Comparison of ENCODE assay signal across 8 cellular contexts in genomic region chr3:24495334-24495994, GRCh38. TPM values are rescaled to one million over a fixed set of nuclear protein-coding genes. Genes with fewer than 3 reads are reported as not detected.
A peak's percentile ranks its signal among the peaks of the same experiment; 100 is the strongest.
DNase-seq lines count a peak whose midpoint lies in the region; ATAC-seq and TF ChIP-seq lines count a peak whose summit lies in the region.

No MANE protein-coding gene starts in this region.

- POLR2A ChIA-PET in BJ (lab: Charles Lee): no interaction called here

- peaks cover 10 to 52% (median 27%) of the 10 kb centered on the region in 4 donors for H3K4me1 ChIP-seq in stomach

- CTCF ChIA-PET in BJ (lab: Yijun Ruan, JAX): interaction anchor here (0.7 to 3.4 kb wide), 4 partner anchors 26 to 258 kb away, joined by 3 to 14 read pairs (median 4); no protein-coding TSS in a partner anchor

- H3K27ac ChIP-seq in stomach: peak overlapping the region; percentile 91 to 97 (median 95)

- intact Hi-C loops in left colon (cut with DNase I, micrococcal nuclease) (loop anchor here in 1 of 2 donors (10.0 kb wide), 1 partner anchor 131 kb away; no protein-coding TSS in a partner anchor), stomach (cut with DNase I; ENCODE audit: low total_unique reads) (no loop called here)

- 4 to 11% (median 5%) methylated on average over 24 to 61 of the region's 61 CpGs for WGBS in stomach, 5 donors

- TF ChIP-seq CTCF in BJ (IDR thresholded peaks at IDR 0.05; ENCODE audit: insufficient read depth, low read depth, low read length): no peak
- TF ChIP-seq CTCF in cardiac fibroblast (IDR thresholded peaks at IDR 0.05; ENCODE audit: low read depth, low read length): no peak
- TF ChIP-seq CTCF in stomach (IDR thresholded peaks at IDR 0.05): peak in 2 of 7 experiments; percentile 11 to 13
- no peak for TF ChIP-seq CTCF in GM10266 (IDR thresholded peaks at IDR 0.05; ENCODE audit: control insufficient read depth, insufficient read depth, low read depth, missing control alignments)

- H3K4me3 ChIP-seq in BJ (ENCODE audit: low read depth, low read length) (peak overlapping the region; percentile 55), cardiac fibroblast (replicated peaks in 1 of 2; ENCODE audit: low read depth in 2 of 2, low read length in 2 of 2) (peak overlapping the region; percentile 45 to 63), stomach (peak overlapping the region; percentile 60 to 83 (median 68))

- no peak for TF ChIP-seq EP300 in stomach (IDR thresholded peaks at IDR 0.05)

- H3K27me3 ChIP-seq in BJ (ENCODE audit: control insufficient read depth, insufficient read depth, low read length) (peaks cover 10% of the 10 kb centered on the region), stomach (peaks cover 0 to 23% (median 12%) of the 10 kb centered on the region in 3 donors)

- TF ChIP-seq POLR2A in stomach (IDR thresholded peaks at IDR 0.05): peak in 1 of 4 donors; percentile 51

- peak; percentile 62 for ATAC-seq in left colon

- no peak for DNase-seq in BJ (ENCODE audit: low read depth)
- peak; percentile 74 for DNase-seq in HT-29 (ENCODE audit: low spot score)
- no peak for DNase-seq in cardiac fibroblast (ENCODE audit: low read depth in 2 of 2)
- DNase-seq in left colon: peak; percentile 65 to 74
- peak; percentile 70 for DNase-seq in stomach
- DNase-seq in activated effector memory CD4-positive, alpha-beta T cell treated with Interleukin-2 at 50 U/mL for 16 hours: no peak
- DNase-seq in GM10266 (ENCODE audit: extremely low spot score): no peak
- no peak for DNase-seq in T1000 (lab: John Stamatoyannopoulos, UW)

- no peaks in the 10 kb centered on the region for H3K9me3 ChIP-seq in stomach

- H3K36me3 ChIP-seq in BJ (ENCODE audit: control insufficient read depth, insufficient read depth, low read length): no peaks in the 10 kb centered on the region
- H3K36me3 ChIP-seq in stomach: no peaks in the 10 kb centered on the region

RNA-seq across cellular contexts. Expression of gene THRB, which starts 0.8 kb away (rescaled TPM):
- polyA plus RNA-seq in BJ (2011; rRNA removed) (0.72 and 0.83 TPM in 2 replicates), stomach (1 to 10 TPM; 3.6 to 7.1 (median 5.7) TPM)
- polyA minus RNA-seq in BJ (2011; rRNA and poly(A)+ RNA removed): 1.1 and 1.5 TPM in 2 replicates
- 0.81 and 0.94 TPM in 2 replicates for total RNA-seq in HT-29 (2014; rRNA removed; shearing (Covaris generic))
- total RNA-seq in left colon (10 to 100 TPM; 26.2 to 33.7 TPM), stomach (10 to 100 TPM in 4 of 5 donors, 1 to 10 TPM in 1; 6.1 to 47.3 (median 25.0) TPM)

Comparison
In these comparisons a context has a peak if more than half of its experiments do, and no peak if none do; other contexts are left out.
1. DNase-seq: peak in HT-29 (single experiment), left colon (2 of 2) and stomach (single experiment); none in BJ (single experiment), cardiac fibroblast (0 of 2), activated effector memory CD4-positive, alpha-beta T cell treated with Interleukin-2 at 50 U/mL for 16 hours (single experiment), GM10266 (single experiment) and T1000 (single experiment).
2. Peak in every context shown above with its lines, with median percentiles within 50 percentile points of each other: H3K4me3 ChIP-seq.